In the genomic region with DNA sequence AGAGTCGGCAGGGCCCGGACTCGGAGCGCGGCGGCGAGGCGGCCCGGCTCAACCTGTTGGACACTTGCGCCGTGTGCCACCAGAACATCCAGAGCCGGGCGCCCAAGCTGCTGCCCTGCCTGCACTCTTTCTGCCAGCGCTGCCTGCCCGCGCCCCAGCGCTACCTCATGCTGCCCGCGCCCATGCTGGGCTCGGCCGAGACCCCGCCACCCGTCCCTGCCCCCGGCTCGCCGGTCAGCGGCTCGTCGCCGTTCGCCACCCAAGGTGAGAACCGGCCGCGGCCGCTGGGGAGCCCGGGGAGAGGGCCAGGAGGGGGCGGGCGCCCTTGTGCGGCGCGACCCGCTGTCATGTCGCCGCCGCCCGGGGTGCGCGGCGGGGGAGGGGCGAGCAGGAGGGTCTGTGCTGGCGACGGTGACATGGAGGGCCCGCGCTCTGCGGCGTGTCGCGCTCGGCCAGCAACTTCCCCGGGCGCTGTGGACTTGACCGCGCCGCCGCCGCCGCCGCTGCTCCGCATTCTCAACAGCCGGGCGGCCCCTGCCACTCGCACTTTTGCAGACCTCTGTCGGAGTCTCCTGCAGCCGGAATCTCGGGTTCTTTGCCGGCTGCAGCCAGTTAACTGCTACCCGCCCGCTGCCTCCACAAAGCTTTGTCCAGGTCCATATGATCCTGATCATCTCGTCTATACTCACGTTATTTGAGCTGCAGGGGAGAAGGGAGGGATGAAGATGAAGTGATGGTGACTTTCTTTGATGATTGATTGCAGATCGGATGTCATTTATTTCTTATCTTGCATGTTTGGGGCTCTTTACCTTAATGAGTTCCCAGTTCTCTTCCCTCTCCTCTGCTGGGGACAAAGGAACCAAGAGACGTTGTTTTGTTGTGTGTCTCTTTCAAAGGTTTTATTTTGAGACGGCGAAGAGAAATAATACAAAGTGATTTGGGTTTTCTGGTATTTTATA, we compare ENCODE assay signal across 8 cellular contexts. TPM values are rescaled to one million over a fixed set of nuclear protein-coding genes. Genes with fewer than 3 reads are reported as not detected.
A peak's percentile ranks its signal among the peaks of the same experiment; 100 is the strongest.
DNase-seq lines count a peak whose midpoint lies in the region; ATAC-seq and TF ChIP-seq lines count a peak whose summit lies in the region.

No MANE protein-coding gene starts in this region.

- H3K4me3 Mint-ChIP-seq in activated CD8-positive, alpha-beta T cell treated with anti-CD3 and anti-CD28 coated beads for 36 hours = peak overlapping the region; percentile 97

- no peaks in the 10 kb centered on the region for H3K27me3 Mint-ChIP-seq in activated CD8-positive, alpha-beta T cell treated with anti-CD3 and anti-CD28 coated beads for 36 hours

- CTCF ChIA-PET in activated CD8-positive, alpha-beta T cell treated with anti-CD3 and anti-CD28 coated beads for 36 hours (lab: Charles Lee) = no interaction called here

- POLR2A ChIA-PET in activated CD8-positive, alpha-beta T cell treated with anti-CD3 and anti-CD28 coated beads for 36 hours (lab: Charles Lee) = no interaction called here

- TF ChIP-seq CTCF in AG10803 (conservative IDR thresholded peaks at IDR 0.05; ENCODE audit: low read length) = no peak
- TF ChIP-seq CTCF in activated CD8-positive, alpha-beta T cell treated with anti-CD3 and anti-CD28 coated beads for 36 hours (IDR thresholded peaks at IDR 0.05) = no peak

- H3K9me3 Mint-ChIP-seq in activated CD8-positive, alpha-beta T cell treated with anti-CD3 and anti-CD28 coated beads for 36 hours = no peaks in the 10 kb centered on the region

- H3K36me3 Mint-ChIP-seq in activated CD8-positive, alpha-beta T cell treated with anti-CD3 and anti-CD28 coated beads for 36 hours (ENCODE audit: low read depth) = peaks cover 18% of the 10 kb centered on the region

- DNase-seq in AG10803 (ENCODE audit: low read depth) (peak; percentile 33), NCI-H524 (lab: John Stamatoyannopoulos, UW) (peak; percentile 45 to 73), ecto neural progenitor cell (ENCODE audit: low spot score) (peak; percentile 74), medulla oblongata (ENCODE audit: extremely low spot score) (peak; percentile 51)
- peak; percentile 70 for DNase-seq in activated CD8-positive, alpha-beta T cell treated with anti-CD3 and anti-CD28 coated beads for 36 hours
- peak; percentile 25 for DNase-seq in stimulated activated CD8-positive, alpha-beta memory T cell treated with anti-CD3 and anti-CD28 coated beads, Interleukin-12 subunit alpha, Interleukin-12 subunit beta, amount 100 ng/mL, for 24 hours (ENCODE audit: extremely low read depth)

- peak overlapping the region; percentile 92 for H3K27ac Mint-ChIP-seq in activated CD8-positive, alpha-beta T cell treated with anti-CD3 and anti-CD28 coated beads for 36 hours

- intact Hi-C loops in activated CD8-positive, alpha-beta T cell treated with anti-CD3 and anti-CD28 coated beads for 36 hours (cut with micrococcal nuclease) = no loop called here

- H3K4me3 ChIP-seq in AG10803 (ENCODE audit: low read length) = peak overlapping the region; percentile 80

- peaks cover 30% of the 10 kb centered on the region for H3K4me1 Mint-ChIP-seq in activated CD8-positive, alpha-beta T cell treated with anti-CD3 and anti-CD28 coated beads for 36 hours (ENCODE audit: low read depth)

- ATAC-seq in GM18868 (IDR thresholded peaks at IDR 0.05; ENCODE audit: unreplicated experiment) = peak; percentile 41
- peak; percentile 30 for ATAC-seq in HG03103 (IDR thresholded peaks at IDR 0.05; ENCODE audit: low read depth, unreplicated experiment)
- peak; percentile 12 for ATAC-seq in activated CD8-positive, alpha-beta T cell treated with anti-CD3 and anti-CD28 coated beads for 36 hours

RNA-seq across cellular contexts. Expression of gene TRIM24, which starts 0.9 kb away (rescaled TPM):
- 10 to 100 TPM; 13.9 to 16.7 TPM for total RNA-seq in activated CD8-positive, alpha-beta T cell treated with anti-CD3 and anti-CD28 coated beads for 36 hours

Comparison
In these comparisons a context has a peak if more than half of its experiments do, and no peak if none do; other contexts are left out.
1. Peak in every context shown above with its lines: DNase-seq, ATAC-seq and H3K4me3 ChIP-seq.